ENCODE assay signal across 20 cellular contexts in the genomic region with DNA sequence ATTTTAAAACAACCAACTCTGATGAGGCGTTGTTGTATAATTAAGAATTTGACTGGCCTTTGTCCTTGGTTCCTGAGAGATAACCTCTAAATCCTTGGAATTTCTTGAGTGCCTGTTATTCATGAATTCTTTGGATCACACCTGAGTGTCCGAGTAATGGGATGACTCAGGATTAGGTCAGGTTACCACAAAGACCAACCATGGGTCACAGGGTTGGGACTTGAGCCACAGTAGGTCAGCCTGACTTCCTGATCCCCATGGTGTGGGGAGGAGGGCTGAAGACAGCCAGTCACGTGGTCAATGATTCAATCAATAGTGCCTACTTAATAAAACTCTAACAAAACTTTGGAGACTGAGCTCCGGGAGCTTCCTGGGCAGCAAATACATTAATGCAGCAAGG.
DNase-seq lines count a peak whose midpoint lies in the region; ATAC-seq and TF ChIP-seq lines count a peak whose summit lies in the region.
"Had no signal": no experiment of that assay in that cellular context is flagged by ENCODE, and none has a peak within 500 bp of the region (broad histone marks: within the 10 kb centered on the region; RNA-seq: fewer than 3 reads in every experiment).

No MANE protein-coding gene starts in this region.

- dilution Hi-C loops in mammary epithelial cell (cut with HindIII; ENCODE audit: low sequenced_read_pairs): no loop called here

- POLR2A ChIA-PET in naive thymus-derived CD4-positive, alpha-beta T cell (lab: Charles Lee): no interaction called here

- H3K27ac Mint-ChIP-seq in naive thymus-derived CD4-positive, alpha-beta T cell: no peak overlapping the region
- H3K27ac Mint-ChIP-seq: activated naive CD8-positive, alpha-beta T cell treated with anti-CD3 and anti-CD28 coated beads, Interleukin-2, amount 50 U/mL, for 24 hours; stimulated activated memory B cell treated with anti-CD40 and anti-IgM and Interleukin-4, amounts not matched to agents 10 μg/mL and 1 μg/mL and 100 μg/mL, for 72 hours had no signal

- H2BK5ac ChIP-seq in mesendoderm (ENCODE audit: low read length): no peak overlapping the region

- H3K79me1 ChIP-seq in mesendoderm (ENCODE audit: low read length): no peaks in the 10 kb centered on the region

- no peak overlapping the region for H4K8ac ChIP-seq in mesendoderm (ENCODE audit: low read depth, low read length)

- peaks cover 5% of the 10 kb centered on the region for H3K9me3 ChIP-seq in mammary epithelial cell (replicated peaks; ENCODE audit: insufficient read depth, low read length)
- no peaks in the 10 kb centered on the region for H3K9me3 ChIP-seq in naive thymus-derived CD4-positive, alpha-beta T cell (ENCODE audit: control insufficient read depth in 2 of 3, low read length in 3 of 3)
- H3K9me3 ChIP-seq: mucosa of descending colon, upper lobe of right lung had no signal

- H3K4me3 ChIP-seq in mammary epithelial cell (replicated peaks in 1 of 3; ENCODE audit: insufficient read depth in 1 of 3, low read depth in 2 of 3, low read length in 3 of 3) (no peak overlapping the region), mesendoderm (ENCODE audit: low read length) (no peak overlapping the region)
- H3K4me3 ChIP-seq in naive thymus-derived CD4-positive, alpha-beta T cell (ENCODE audit: low read length): no peak overlapping the region
- H3K4me3 ChIP-seq: mucosa of descending colon, upper lobe of right lung had no signal

- H2BK15ac ChIP-seq in mesendoderm (replicated peaks; ENCODE audit: low read depth): no peak overlapping the region

- no peaks in the 10 kb centered on the region for H3K36me3 ChIP-seq in mammary epithelial cell (ENCODE audit: insufficient read depth, low read length)
- no peaks in the 10 kb centered on the region for H3K36me3 ChIP-seq in mesendoderm (ENCODE audit: control insufficient read depth, insufficient read depth, low read length)
- no peaks in the 10 kb centered on the region for H3K36me3 ChIP-seq in naive thymus-derived CD4-positive, alpha-beta T cell (ENCODE audit: control insufficient read depth in 2 of 3, insufficient read depth in 3 of 3, low read length in 3 of 3)
- H3K36me3 ChIP-seq: upper lobe of right lung had no signal

- no peaks in the 10 kb centered on the region for H4K20me1 ChIP-seq in mammary epithelial cell (ENCODE audit: insufficient read depth, low read length)

- H3K79me2 ChIP-seq in mammary epithelial cell (ENCODE audit: insufficient read depth, low read length) (no peaks in the 10 kb centered on the region), mesendoderm (ENCODE audit: control insufficient read depth, insufficient read depth, low read length) (no peaks in the 10 kb centered on the region)
- H3K79me2 ChIP-seq: parathyroid adenoma had no signal

- H3K4me1 Mint-ChIP-seq in naive thymus-derived CD4-positive, alpha-beta T cell: no peaks in the 10 kb centered on the region
- H3K4me1 Mint-ChIP-seq: activated naive CD8-positive, alpha-beta T cell treated with anti-CD3 and anti-CD28 coated beads, Interleukin-2, amount 50 U/mL, for 24 hours; stimulated activated memory B cell treated with anti-CD40 and anti-IgM and Interleukin-4, amounts not matched to agents 10 μg/mL and 1 μg/mL and 100 μg/mL, for 72 hours had no signal

- no peak for ATAC-seq in naive thymus-derived CD4-positive, alpha-beta T cell
- no peak for ATAC-seq in GM19455 (IDR thresholded peaks at IDR 0.05; ENCODE audit: unreplicated experiment)
- ATAC-seq: activated naive CD8-positive, alpha-beta T cell treated with anti-CD3 and anti-CD28 coated beads, Interleukin-2, amount 50 U/mL, for 24 hours; mucosa of descending colon; stimulated activated memory B cell treated with anti-CD40 and anti-IgM and Interleukin-4, amounts not matched to agents 10 μg/mL and 1 μg/mL and 100 μg/mL, for 72 hours; upper lobe of right lung had no signal

- no peak overlapping the region for H2AFZ ChIP-seq in mammary epithelial cell (ENCODE audit: low read depth, low read length)
- H2AFZ ChIP-seq: parathyroid adenoma had no signal

- H3K23ac ChIP-seq in mesendoderm (ENCODE audit: low read length): no peak overlapping the region

- no peak overlapping the region for H3K18ac ChIP-seq in mesendoderm (ENCODE audit: low read length)

- no peak overlapping the region for H2AK5ac ChIP-seq in mesendoderm (ENCODE audit: low read length)

- no peak overlapping the region for H4K5ac ChIP-seq in mesendoderm (ENCODE audit: low read length)

- CTCF ChIA-PET in mammary epithelial cell (lab: Charles Lee; ENCODE audit: low non-redundant PET): no interaction called here
- CTCF ChIA-PET in naive thymus-derived CD4-positive, alpha-beta T cell (lab: Charles Lee): no interaction called here

- no TSS peak for BruUV-seq in mammary epithelial cell (replicated peaks; lab: Mats Ljungman, UMichigan)

- no peaks in the 10 kb centered on the region for H3K27me3 Mint-ChIP-seq in naive thymus-derived CD4-positive, alpha-beta T cell
- H3K27me3 Mint-ChIP-seq: activated naive CD8-positive, alpha-beta T cell treated with anti-CD3 and anti-CD28 coated beads, Interleukin-2, amount 50 U/mL, for 24 hours; stimulated activated memory B cell treated with anti-CD40 and anti-IgM and Interleukin-4, amounts not matched to agents 10 μg/mL and 1 μg/mL and 100 μg/mL, for 72 hours had no signal

- no peak overlapping the region for H3K4me2 ChIP-seq in mammary epithelial cell (ENCODE audit: insufficient read depth, low read depth, low read length)
- H3K4me2 ChIP-seq in mesendoderm (ENCODE audit: low read length): no peak overlapping the region

- no peak overlapping the region for H2BK120ac ChIP-seq in mesendoderm (ENCODE audit: low read depth, low read length)

- H3K4ac ChIP-seq in mesendoderm (ENCODE audit: low read depth, low read length): no peak overlapping the region

- H3K4me1 ChIP-seq in mammary epithelial cell (ENCODE audit: insufficient read depth, low read length) (no peaks in the 10 kb centered on the region), mesendoderm (ENCODE audit: control insufficient read depth, low read depth, low read length) (peaks cover 7% of the 10 kb centered on the region)
- no peaks in the 10 kb centered on the region for H3K4me1 ChIP-seq in naive thymus-derived CD4-positive, alpha-beta T cell (ENCODE audit: control insufficient read depth in 2 of 2, insufficient read depth in 2 of 2, low read length in 2 of 2)
- H3K4me1 ChIP-seq: parathyroid adenoma, upper lobe of right lung had no signal

- TF ChIP-seq CTCF in mammary epithelial cell (conservative IDR thresholded peaks at IDR 0.05 in 1 of 2, IDR thresholded peaks at IDR 0.05 in 1 of 2; ENCODE audit: extremely low read depth in 1 of 2, insufficient read depth in 1 of 2, low read depth in 1 of 2, low read length in 2 of 2): no peak

- H3K4me3 Mint-ChIP-seq in naive thymus-derived CD4-positive, alpha-beta T cell: no peak overlapping the region
- H3K4me3 Mint-ChIP-seq: activated naive CD8-positive, alpha-beta T cell treated with anti-CD3 and anti-CD28 coated beads, Interleukin-2, amount 50 U/mL, for 24 hours; stimulated activated memory B cell treated with anti-CD40 and anti-IgM and Interleukin-4, amounts not matched to agents 10 μg/mL and 1 μg/mL and 100 μg/mL, for 72 hours had no signal

- no peaks in the 10 kb centered on the region for H3K36me3 Mint-ChIP-seq in naive thymus-derived CD4-positive, alpha-beta T cell
- H3K36me3 Mint-ChIP-seq: stimulated activated memory B cell treated with anti-CD40 and anti-IgM and Interleukin-4, amounts not matched to agents 10 μg/mL and 1 μg/mL and 100 μg/mL, for 72 hours had no signal

- in situ Hi-C loops in mammary epithelial cell (cut with MboI; ENCODE audit: low sequenced_read_pairs in 2 of 2): no loop called here

- H3K56ac ChIP-seq in mesendoderm (ENCODE audit: low read length): no peak overlapping the region

- H3K27me3 ChIP-seq in mammary epithelial cell (ENCODE audit: insufficient read depth, low read length) (no peaks in the 10 kb centered on the region), mesendoderm (ENCODE audit: insufficient read depth, low read length, poor library complexity) (no peaks in the 10 kb centered on the region)
- no peaks in the 10 kb centered on the region for H3K27me3 ChIP-seq in naive thymus-derived CD4-positive, alpha-beta T cell (ENCODE audit: control insufficient read depth in 2 of 2, insufficient read depth in 2 of 2, low read length in 2 of 2)
- H3K27me3 ChIP-seq: upper lobe of right lung had no signal

- H3K27ac ChIP-seq in mammary epithelial cell (ENCODE audit: insufficient read depth, low read depth, low read length) (no peak overlapping the region), mesendoderm (ENCODE audit: low read depth, low read length) (peak overlapping the region; percentile 9)
- H3K27ac ChIP-seq in naive thymus-derived CD4-positive, alpha-beta T cell (ENCODE audit: low read depth, low read length): no peak overlapping the region
- H3K27ac ChIP-seq: C4-2B, parathyroid adenoma, upper lobe of right lung had no signal

- H3K9me3 Mint-ChIP-seq in naive thymus-derived CD4-positive, alpha-beta T cell: peaks cover 0 to 6% (median 0%) of the 10 kb centered on the region in 11 donors
- H3K9me3 Mint-ChIP-seq: activated naive CD8-positive, alpha-beta T cell treated with anti-CD3 and anti-CD28 coated beads, Interleukin-2, amount 50 U/mL, for 24 hours had no signal

- WGBS in mammary epithelial cell (ENCODE audit: low coverage, missing lambda C conversion rate): 43% methylated on average over 4 of the region's 4 CpGs
- WGBS in mesendoderm (ENCODE audit: extremely low coverage, insufficient coverage, low lambda C conversion rate): no CpG with 5 or more reads among the region's 4 CpGs

- DNase-seq in ELR (ENCODE audit: low read depth): peak; percentile 86
- peak; percentile 14 for DNase-seq in LoVo (ENCODE audit: low spot score)
- peak; percentile 30 for DNase-seq in mammary epithelial cell
- peak; percentile 98 for DNase-seq in mesendoderm
- DNase-seq in activated T-cell treated with anti-CD3 and anti-CD28 coated beads for 4 hours: no peak
- DNase-seq in naive thymus-derived CD4-positive, alpha-beta T cell: no peak
- DNase-seq: activated CD4-positive, alpha-beta T cell treated with anti-CD3 and anti-CD28 coated beads for 48 hours; activated naive CD8-positive, alpha-beta T cell treated with anti-CD3 and anti-CD28 coated beads, Interleukin-2, amount 50 U/mL, for 24 hours; activated T-cell treated with anti-CD3 and anti-CD28 coated beads, Interleukin-2, amount 50 U/mL, for 1 hour; cerebellar nuclear complex; foreskin melanocyte; mucosa of descending colon; NCI-H1930; NCI-H524; small intestine; upper lobe of right lung had no signal

- H3K9ac ChIP-seq in mammary epithelial cell (ENCODE audit: insufficient read depth, low read length): no peak overlapping the region
- no peak overlapping the region for H3K9ac ChIP-seq in mesendoderm (ENCODE audit: low read length)
- H3K9ac ChIP-seq: parathyroid adenoma had no signal

- intact Hi-C loops in mammary epithelial cell (cut with micrococcal nuclease): no loop called here
- intact Hi-C loops in naive thymus-derived CD4-positive, alpha-beta T cell (cut with micrococcal nuclease): no loop called here

Comparison
In these comparisons a context has a peak if more than half of its experiments do, and no peak if none do; other contexts are left out.
1. DNase-seq: peak in ELR (single experiment), LoVo (single experiment), mammary epithelial cell (single experiment) and mesendoderm (single experiment); none in activated T-cell treated with anti-CD3 and anti-CD28 coated beads for 4 hours (single experiment) and naive thymus-derived CD4-positive, alpha-beta T cell (0 of 9).